Comparison of ENCODE assay signal across 21 cellular contexts in the genomic region with DNA sequence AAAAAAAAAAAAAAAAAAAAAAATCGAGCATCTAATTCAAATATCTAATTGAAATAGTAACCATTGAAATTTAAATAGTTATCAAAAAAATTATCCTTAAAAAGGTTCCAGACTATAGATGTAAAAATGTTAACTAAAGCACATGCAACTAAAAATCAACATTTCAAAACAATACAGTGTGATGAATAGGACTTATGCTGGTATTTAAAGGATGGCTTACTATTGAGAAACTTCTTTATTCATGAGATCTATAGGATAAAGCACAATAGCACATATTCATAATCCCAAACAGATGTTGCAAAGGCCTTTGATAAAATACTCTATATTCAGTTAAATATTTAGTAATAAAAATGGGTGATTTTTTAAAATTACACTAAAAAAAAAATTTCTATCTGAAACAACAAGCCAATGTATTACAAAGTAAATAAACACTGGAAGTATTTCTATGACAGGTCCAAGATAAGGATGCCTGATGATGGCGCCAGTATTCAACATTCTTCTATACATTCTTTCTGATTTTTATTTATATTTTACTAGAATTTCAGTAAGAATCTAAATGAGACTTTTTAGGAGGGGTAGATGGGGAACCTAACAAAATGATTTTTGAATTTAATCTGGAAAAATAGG. TPM values are rescaled to one million over a fixed set of nuclear protein-coding genes. Genes with fewer than 3 reads are reported as not detected.
"Had no signal": no experiment of that assay in that cellular context is flagged by ENCODE, and none has a peak within 500 bp of the region (broad histone marks: within the 10 kb centered on the region; RNA-seq: fewer than 3 reads in every experiment).

No MANE protein-coding gene starts in this region.

- H3K27ac Mint-ChIP-seq: activated CD4-positive, alpha-beta T cell treated with anti-CD3 and anti-CD28 coated beads, Interleukin-2, amount 10 ng/mL, durations not matched to agents 24 days and 14 days; activated CD8-positive, alpha-beta T cell treated with anti-CD3 and anti-CD28 coated beads for 36 hours; activated naive CD8-positive, alpha-beta T cell treated with anti-CD3 and anti-CD28 coated beads for 36 hours; activated T-helper 17 cell treated with anti-CD3 and anti-CD28 coated beads, Interleukin-2, amount 50 U/mL, for 72 hours; naive thymus-derived CD4-positive, alpha-beta T cell had no signal

- H3K4me1 ChIP-seq: body of pancreas, colonic mucosa, prostate gland, tibial artery, uterus had no signal

- DNase-seq: activated CD4-positive, alpha-beta T cell treated with anti-CD3 and anti-CD28 coated beads, Interleukin-2, amount 10 ng/mL, durations not matched to agents 24 days and 14 days; activated CD8-positive, alpha-beta T cell treated with anti-CD3 and anti-CD28 coated beads for 36 hours; activated naive CD4-positive, alpha-beta T cell; activated naive CD8-positive, alpha-beta T cell treated with anti-CD3 and anti-CD28 coated beads for 36 hours; activated T-cell treated with anti-CD3 and anti-CD28 coated beads, Interleukin-2, amount 50 U/mL, for 1 hour; body of pancreas; caudate nucleus; colonic mucosa; left cardiac atrium; mesendoderm; naive thymus-derived CD4-positive, alpha-beta T cell; right cardiac atrium; stimulated activated naive CD8-positive, alpha-beta T cell treated with anti-CD3 and anti-CD28 coated beads, Interleukin-15, Interleukin-2, amounts not matched to agents 100 U/mL and 50 U/mL, for 24 hours; substantia nigra; T1000; tibial artery; uterus had no signal

- H3K27me3 ChIP-seq: body of pancreas, colonic mucosa, hepatocyte, tibial artery, uterus had no signal

- H3K79me2 ChIP-seq: hepatocyte had no signal

- H3K36me3 ChIP-seq: colonic mucosa, prostate gland, tibial artery, uterus had no signal

- H3K27ac ChIP-seq: body of pancreas, colonic mucosa, hepatocyte, prostate gland, skin epidermis, tibial artery, uterus had no signal

- H3K9me3 Mint-ChIP-seq: activated CD4-positive, alpha-beta T cell treated with anti-CD3 and anti-CD28 coated beads, Interleukin-2, amount 10 ng/mL, durations not matched to agents 24 days and 14 days; activated CD8-positive, alpha-beta T cell treated with anti-CD3 and anti-CD28 coated beads for 36 hours; activated naive CD8-positive, alpha-beta T cell treated with anti-CD3 and anti-CD28 coated beads for 36 hours; activated T-helper 17 cell treated with anti-CD3 and anti-CD28 coated beads, Interleukin-2, amount 50 U/mL, for 72 hours; naive thymus-derived CD4-positive, alpha-beta T cell had no signal

- H3K4me3 ChIP-seq: body of pancreas, colonic mucosa, hepatocyte, prostate gland, skin epidermis, tibial artery, uterus had no signal

- H2AFZ ChIP-seq: hepatocyte had no signal

- H3K36me3 Mint-ChIP-seq: activated naive CD8-positive, alpha-beta T cell treated with anti-CD3 and anti-CD28 coated beads for 36 hours had no signal

- H3K4me2 ChIP-seq: hepatocyte had no signal

- H3K4me1 Mint-ChIP-seq: activated CD4-positive, alpha-beta T cell treated with anti-CD3 and anti-CD28 coated beads, Interleukin-2, amount 10 ng/mL, durations not matched to agents 24 days and 14 days; activated naive CD8-positive, alpha-beta T cell treated with anti-CD3 and anti-CD28 coated beads for 36 hours; activated T-helper 17 cell treated with anti-CD3 and anti-CD28 coated beads, Interleukin-2, amount 50 U/mL, for 72 hours; naive thymus-derived CD4-positive, alpha-beta T cell had no signal

- H3K4me3 Mint-ChIP-seq: activated CD4-positive, alpha-beta T cell treated with anti-CD3 and anti-CD28 coated beads, Interleukin-2, amount 10 ng/mL, durations not matched to agents 24 days and 14 days; activated CD8-positive, alpha-beta T cell treated with anti-CD3 and anti-CD28 coated beads for 36 hours; activated naive CD8-positive, alpha-beta T cell treated with anti-CD3 and anti-CD28 coated beads for 36 hours; activated T-helper 17 cell treated with anti-CD3 and anti-CD28 coated beads, Interleukin-2, amount 50 U/mL, for 72 hours; naive thymus-derived CD4-positive, alpha-beta T cell had no signal

- H3K9me3 ChIP-seq: body of pancreas, colonic mucosa, prostate gland, tibial artery, uterus had no signal

RNA-seq across cellular contexts. Expression of a gene that starts 26.3 kb away (rescaled TPM):
- total RNA-seq: activated CD4-positive, alpha-beta T cell treated with anti-CD3 and anti-CD28 coated beads, Interleukin-2, amount 10 ng/mL, durations not matched to agents 24 days and 14 days; activated CD8-positive, alpha-beta T cell treated with anti-CD3 and anti-CD28 coated beads for 36 hours; activated naive CD8-positive, alpha-beta T cell treated with anti-CD3 and anti-CD28 coated beads for 36 hours had no signal
